In genomic region chr20:47713941-47714450, GRCh38 we compare ENCODE assay signal across 15 cellular contexts.
DNase-seq lines count a peak whose midpoint lies in the region; ATAC-seq and TF ChIP-seq lines count a peak whose summit lies in the region.
"Had no signal": no experiment of that assay in that cellular context is flagged by ENCODE, and none has a peak within 500 bp of the region (broad histone marks: within the 10 kb centered on the region; RNA-seq: fewer than 3 reads in every experiment).

No MANE protein-coding gene starts in this region.

- H3K4me3 Mint-ChIP-seq in stimulated activated effector memory CD8-positive, alpha-beta T cell treated with anti-CD3 and anti-CD28 coated beads, Interleukin-12 subunit alpha, Interleukin-12 subunit beta, amount 100 ng/mL, for 72 hours = no peak overlapping the region
- H3K4me3 Mint-ChIP-seq: activated CD8-positive, alpha-beta T cell treated with anti-CD3 and anti-CD28 coated beads for 36 hours; CD14-positive monocyte had no signal

- no peak overlapping the region for H3K9ac ChIP-seq in colonic mucosa (ENCODE audit: low read depth in 2 of 2, low read length in 2 of 2)

- H3K27me3 ChIP-seq in right cardiac atrium (ENCODE audit: control insufficient read depth, insufficient read depth) (no peaks in the 10 kb centered on the region), gastrocnemius medialis (peaks cover 0 to 4% (median 0%) of the 10 kb centered on the region in 3 donors), colonic mucosa (no peaks in the 10 kb centered on the region)
- H3K27me3 ChIP-seq: foreskin keratinocyte had no signal

- H3K9me3 Mint-ChIP-seq in stimulated activated effector memory CD8-positive, alpha-beta T cell treated with anti-CD3 and anti-CD28 coated beads, Interleukin-12 subunit alpha, Interleukin-12 subunit beta, amount 100 ng/mL, for 72 hours = no peaks in the 10 kb centered on the region
- H3K9me3 Mint-ChIP-seq: activated CD8-positive, alpha-beta T cell treated with anti-CD3 and anti-CD28 coated beads for 36 hours; CD14-positive monocyte had no signal

- no peaks in the 10 kb centered on the region for H3K9me3 ChIP-seq in right cardiac atrium (ENCODE audit: control insufficient read depth, low read length)
- H3K9me3 ChIP-seq in gastrocnemius medialis = no peaks in the 10 kb centered on the region
- no peaks in the 10 kb centered on the region for H3K9me3 ChIP-seq in colonic mucosa
- H3K9me3 ChIP-seq: mucosa of descending colon had no signal

- CTCF ChIA-PET in RWPE1 (lab: Yijun Ruan, JAX) = no interaction called here

- no peak for TF ChIP-seq CTCF in RWPE1 (conservative IDR thresholded peaks at IDR 0.05; ENCODE audit: low read depth)
- TF ChIP-seq CTCF in gastrocnemius medialis (IDR thresholded peaks at IDR 0.05 in 4 of 5, conservative IDR thresholded peaks at IDR 0.05 in 1 of 5) = no peak
- TF ChIP-seq CTCF in colonic mucosa (IDR thresholded peaks at IDR 0.05) = no peak

- DNase-seq in GM03348 (ENCODE audit: low spot score) (peak; percentile 43), RWPE1 (ENCODE audit: low spot score) (no peak), right cardiac atrium (peak in 2 of 3 donors; percentile 61 to 75), gastrocnemius medialis (peak in 1 of 2 donors; percentile 29), NCI-H226 (no peak), NCI-H1105 (lab: John Stamatoyannopoulos, UW) (no peak), colonic mucosa (no peak)
- no peak for DNase-seq in stimulated activated effector memory CD8-positive, alpha-beta T cell treated with anti-CD3 and anti-CD28 coated beads, Interleukin-12 subunit alpha, Interleukin-12 subunit beta, amount 100 ng/mL, for 72 hours (ENCODE audit: low spot score in 2 of 2)
- DNase-seq: activated CD8-positive, alpha-beta T cell treated with anti-CD3 and anti-CD28 coated beads for 36 hours; activated gamma-delta T cell; foreskin keratinocyte; mucosa of descending colon; NCI-H1930 had no signal

- H3K27ac ChIP-seq in RWPE1 (peak overlapping the region; percentile 33), right cardiac atrium (ENCODE audit: low read length) (no peak overlapping the region), gastrocnemius medialis (no peak overlapping the region), colonic mucosa (no peak overlapping the region)
- H3K27ac ChIP-seq: foreskin keratinocyte, SK-N-MC had no signal

- no peaks in the 10 kb centered on the region for H3K4me1 Mint-ChIP-seq in stimulated activated effector memory CD8-positive, alpha-beta T cell treated with anti-CD3 and anti-CD28 coated beads, Interleukin-12 subunit alpha, Interleukin-12 subunit beta, amount 100 ng/mL, for 72 hours

- intact Hi-C loops in right cardiac atrium (cut with DNase I) (no loop called here), gastrocnemius medialis (cut with DNase I; ENCODE audit: low total_unique reads) (no loop called here), colonic mucosa (cut with DNase I) (no loop called here)

- H3K36me3 Mint-ChIP-seq in stimulated activated effector memory CD8-positive, alpha-beta T cell treated with anti-CD3 and anti-CD28 coated beads, Interleukin-12 subunit alpha, Interleukin-12 subunit beta, amount 100 ng/mL, for 72 hours = no peaks in the 10 kb centered on the region

- no peak for TF ChIP-seq POLR2A in gastrocnemius medialis (IDR thresholded peaks at IDR 0.05)

- no peaks in the 10 kb centered on the region for H3K36me3 ChIP-seq in gastrocnemius medialis
- no peaks in the 10 kb centered on the region for H3K36me3 ChIP-seq in colonic mucosa

- H3K4me3 ChIP-seq in right cardiac atrium (ENCODE audit: low read length) = no peak overlapping the region
- no peak overlapping the region for H3K4me3 ChIP-seq in gastrocnemius medialis
- H3K4me3 ChIP-seq in colonic mucosa = no peak overlapping the region
- H3K4me3 ChIP-seq: mucosa of descending colon, SK-N-MC had no signal

- H3K4me1 ChIP-seq in right cardiac atrium (ENCODE audit: control insufficient read depth, insufficient read depth, low read length) (no peaks in the 10 kb centered on the region), gastrocnemius medialis (no peaks in the 10 kb centered on the region), colonic mucosa (no peaks in the 10 kb centered on the region)
- H3K4me1 ChIP-seq: foreskin keratinocyte had no signal

- in situ Hi-C loops in gastrocnemius medialis (cut with MboI; ENCODE audit: low sequenced_read_pairs in 4 of 4) = no loop called here

- ATAC-seq in right cardiac atrium = peak; percentile 66 to 83
- ATAC-seq in gastrocnemius medialis = peak; percentile 18 to 52
- ATAC-seq in stimulated activated effector memory CD8-positive, alpha-beta T cell treated with anti-CD3 and anti-CD28 coated beads, Interleukin-12 subunit alpha, Interleukin-12 subunit beta, amount 100 ng/mL, for 72 hours = no peak
- ATAC-seq: activated CD8-positive, alpha-beta T cell treated with anti-CD3 and anti-CD28 coated beads for 36 hours; foreskin keratinocyte; mucosa of descending colon had no signal

- POLR2A ChIA-PET in RWPE1 (lab: Yijun Ruan, JAX; ENCODE audit: low non-redundant PET) = no interaction called here

- 66% methylated on average over 24 of the region's 24 CpGs for WGBS in right cardiac atrium

- no peak overlapping the region for H3K27ac Mint-ChIP-seq in stimulated activated effector memory CD8-positive, alpha-beta T cell treated with anti-CD3 and anti-CD28 coated beads, Interleukin-12 subunit alpha, Interleukin-12 subunit beta, amount 100 ng/mL, for 72 hours
- H3K27ac Mint-ChIP-seq: activated CD8-positive, alpha-beta T cell treated with anti-CD3 and anti-CD28 coated beads for 36 hours had no signal

Comparison
In these comparisons a context has a peak if more than half of its experiments do, and no peak if none do; other contexts are left out.
1. DNase-seq: peak in GM03348 (single experiment) and right cardiac atrium (2 of 3); none in RWPE1 (single experiment), NCI-H226 (single experiment), stimulated activated effector memory CD8-positive, alpha-beta T cell treated with anti-CD3 and anti-CD28 coated beads, Interleukin-12 subunit alpha, Interleukin-12 subunit beta, amount 100 ng/mL, for 72 hours (0 of 2), NCI-H1105 (single experiment) and colonic mucosa (single experiment).